In the genomic region with DNA sequence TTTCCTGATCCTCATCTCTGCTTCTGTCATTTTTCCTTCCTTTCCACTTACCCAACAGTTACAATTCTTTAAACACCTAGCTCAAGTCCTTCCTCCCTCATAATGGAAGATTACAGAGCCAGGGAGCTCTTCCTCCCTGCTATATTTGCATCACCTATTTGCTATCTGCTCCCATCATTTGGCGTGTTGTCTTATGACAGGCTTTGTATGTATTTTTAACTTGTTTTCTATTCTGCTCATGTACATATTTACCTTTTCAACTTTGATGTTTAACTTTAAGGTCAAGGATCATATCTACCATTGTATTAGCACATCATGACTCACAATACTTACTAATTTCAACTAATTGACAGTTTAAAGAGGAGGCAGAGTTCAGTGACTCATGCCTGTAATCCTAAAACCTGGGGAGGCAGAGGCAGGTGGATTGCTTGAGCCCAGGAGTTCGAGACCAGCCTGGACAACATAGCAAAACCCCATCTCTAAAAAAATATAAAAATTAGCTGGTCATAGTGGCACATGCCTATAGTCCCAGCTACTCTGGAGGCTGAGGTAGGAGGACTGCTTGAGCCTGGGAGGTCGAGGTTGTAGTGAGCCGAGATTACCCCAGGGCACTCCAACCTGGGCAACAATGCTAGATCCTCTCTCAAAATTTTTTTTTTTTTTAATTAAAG, we compare ENCODE assay signal across 18 cellular contexts.
DNase-seq lines count a peak whose midpoint lies in the region; ATAC-seq, FAIRE-seq and TF ChIP-seq lines count a peak whose summit lies in the region.
"Had no signal": no experiment of that assay in that cellular context is flagged by ENCODE, and none has a peak within 500 bp of the region (broad histone marks: within the 10 kb centered on the region; RNA-seq: fewer than 3 reads in every experiment).

No MANE protein-coding gene starts in this region.

- WGBS in small intestine, 3 donors = 64 to 72% (median 64%) methylated on average over 4 of the region's 4 CpGs

- H3K4me1 ChIP-seq in endothelial cell of umbilical vein (ENCODE audit: control insufficient read depth, extremely low read depth, insufficient read depth, low read length) (peaks cover 3% of the 10 kb centered on the region), small intestine (ENCODE audit: control insufficient read depth in 2 of 2, insufficient read depth in 1 of 2, low read depth in 1 of 2, low read length in 1 of 2) (peaks cover 0 to 2% of the 10 kb centered on the region in 2 donors)
- H3K4me1 ChIP-seq: body of pancreas had no signal

- DNase-seq in NOMO-1 treated with DMSO at 0.1 percent for 48 hours (lab: John Stamatoyannopoulos, UW; ENCODE audit: unreplicated experiment) = peak; percentile 3
- no peak for DNase-seq in NOMO-1 (lab: John Stamatoyannopoulos, UW; ENCODE audit: unreplicated experiment in 2 of 2)
- peak; percentile 14 for DNase-seq in NCI-H748 (lab: John Stamatoyannopoulos, UW; ENCODE audit: unreplicated experiment)
- peak; percentile 48 for DNase-seq in endothelial cell of umbilical vein (ENCODE audit: low read depth, low spot score)
- peak; percentile 77 for DNase-seq in small intestine
- no peak for DNase-seq in central memory CD4-positive, alpha-beta T cell
- no peak for DNase-seq in HTR-8/SVneo (ENCODE audit: insufficient read length, low spot score)
- DNase-seq: activated naive CD8-positive, alpha-beta T cell treated with anti-CD3 and anti-CD28 coated beads for 36 hours; activated T-cell treated with anti-CD3 and anti-CD28 coated beads, Interleukin-2, amount 50 U/mL, for 72 hours; body of pancreas; DMS79; dorsolateral prefrontal cortex; islet precursor cell; NCI-H82; RPMI8226; SW 1271; transverse colon had no signal

- ATAC-seq in HG03280 (IDR thresholded peaks at IDR 0.05; ENCODE audit: unreplicated experiment) = no peak
- ATAC-seq: activated T-cell treated with anti-CD3 and anti-CD28 coated beads, Interleukin-2, amount 50 U/mL, for 72 hours; body of pancreas had no signal

- no peaks in the 10 kb centered on the region for H3K27me3 ChIP-seq in endothelial cell of umbilical vein (ENCODE audit: control insufficient read depth in 2 of 2, insufficient read depth in 2 of 2, low read length in 2 of 2)
- no peaks in the 10 kb centered on the region for H3K27me3 ChIP-seq in small intestine (ENCODE audit: control insufficient read depth in 2 of 2, insufficient read depth in 2 of 2, low read length in 2 of 2)
- H3K27me3 ChIP-seq: body of pancreas, dorsolateral prefrontal cortex, transverse colon had no signal

- H3K79me2 ChIP-seq in endothelial cell of umbilical vein (ENCODE audit: control insufficient read depth, insufficient read depth, low read length) = no peaks in the 10 kb centered on the region

- TF ChIP-seq CTCF in endothelial cell of umbilical vein (IDR thresholded peaks at IDR 0.05; ENCODE audit: extremely low read depth in 1 of 2, insufficient read depth in 1 of 2, low read depth in 1 of 2, low read length in 2 of 2) = no peak

- H4K20me1 ChIP-seq in endothelial cell of umbilical vein (replicated peaks; ENCODE audit: control insufficient read depth, extremely low read depth, insufficient read depth, low read length) = no peaks in the 10 kb centered on the region

- H3K27ac ChIP-seq in endothelial cell of umbilical vein (ENCODE audit: insufficient read depth, low read depth, low read length) = no peak overlapping the region
- peak overlapping the region in 1 of 2 donors; percentile 16 for H3K27ac ChIP-seq in small intestine (ENCODE audit: low read depth in 1 of 2, low read length in 1 of 2)
- H3K27ac ChIP-seq: body of pancreas, dorsolateral prefrontal cortex, transverse colon had no signal

- no TSS peak for BruUV-seq in endothelial cell of umbilical vein (replicated peaks; lab: Mats Ljungman, UMichigan)

- H3K36me3 ChIP-seq in endothelial cell of umbilical vein (ENCODE audit: control insufficient read depth in 2 of 2, extremely low read depth in 1 of 2, insufficient read depth in 2 of 2, low read length in 2 of 2) = no peaks in the 10 kb centered on the region
- no peaks in the 10 kb centered on the region for H3K36me3 ChIP-seq in small intestine (ENCODE audit: control insufficient read depth in 2 of 2, insufficient read depth in 2 of 2, low read length in 2 of 2)
- H3K36me3 ChIP-seq: transverse colon had no signal

- H2AFZ ChIP-seq in endothelial cell of umbilical vein (ENCODE audit: low read depth, low read length) = no peak overlapping the region

- no peak overlapping the region for H3K9ac ChIP-seq in endothelial cell of umbilical vein (replicated peaks; ENCODE audit: extremely low read depth, insufficient read depth, low read length)

- POLR2A ChIA-PET in endothelial cell of umbilical vein (lab: Charles Lee) = no interaction called here

- H3K9me1 ChIP-seq in endothelial cell of umbilical vein (replicated peaks; ENCODE audit: control insufficient read depth, extremely low read depth, insufficient read depth, low read length) = no peaks in the 10 kb centered on the region

- intact Hi-C loops in endothelial cell of umbilical vein (cut with micrococcal nuclease) = no loop called here

- H3K4me2 ChIP-seq in endothelial cell of umbilical vein (ENCODE audit: insufficient read depth, low read length) = no peak overlapping the region

- no peaks in the 10 kb centered on the region for H3K9me3 ChIP-seq in endothelial cell of umbilical vein (replicated peaks; ENCODE audit: control insufficient read depth, insufficient read depth, low read length)
- H3K9me3 ChIP-seq in small intestine (ENCODE audit: control insufficient read depth, low read depth) = no peaks in the 10 kb centered on the region
- H3K9me3 ChIP-seq: body of pancreas, transverse colon had no signal

- CTCF ChIA-PET in endothelial cell of umbilical vein (lab: Charles Lee) = interaction anchor here (0.6 to 0.7 kb wide), 2 partner anchors 14 to 31 kb away, joined by 3 read pairs; no protein-coding TSS in a partner anchor

- no peak overlapping the region for H3K4me3 ChIP-seq in endothelial cell of umbilical vein (replicated peaks in 1 of 3; ENCODE audit: insufficient read depth in 1 of 3, low read depth in 1 of 3, low read length in 3 of 3)
- H3K4me3 ChIP-seq in small intestine (ENCODE audit: low read depth in 1 of 2, low read length in 2 of 2) = no peak overlapping the region
- H3K4me3 ChIP-seq: body of pancreas, dorsolateral prefrontal cortex, transverse colon had no signal

- no peak for TF ChIP-seq POLR2A in endothelial cell of umbilical vein (IDR thresholded peaks at IDR 0.05; ENCODE audit: low read depth, low read length)

- dilution Hi-C loops in endothelial cell of umbilical vein (cut with MboI; ENCODE audit: extremely low pct_ligation_motif_present, low sequenced_read_pairs) = no loop called here

- FAIRE-seq in endothelial cell of umbilical vein (lab: Jason Lieb, UNC) = peak; percentile 28
- FAIRE-seq in small intestine (lab: Jason Lieb, UNC) = peak; percentile 65
- no peak for FAIRE-seq in HTR-8/SVneo (lab: Jason Lieb, UNC)

TF ChIP-seq in endothelial cell of umbilical vein, 7 proteins besides CTCF, POLR2A, EP300 and RAD21:
- TF ChIP-seq EZH2 (IDR thresholded peaks at IDR 0.05; ENCODE audit: borderline replicate concordance, low read depth, low read length, severe bottlenecking) = no peak
- TF ChIP-seq JUN (IDR thresholded peaks at IDR 0.05; ENCODE audit: borderline replicate concordance, insufficient read depth, insufficient read length, low read depth) = peak; percentile 65
- peak; percentile 33 for TF ChIP-seq FOS (IDR thresholded peaks at IDR 0.05; ENCODE audit: borderline replicate concordance, insufficient read depth, low read length)

Comparison
In these comparisons a context has a peak if more than half of its experiments do, and no peak if none do; other contexts are left out.
1. DNase-seq: peak in NOMO-1 treated with DMSO at 0.1 percent for 48 hours (single experiment), NCI-H748 (single experiment), endothelial cell of umbilical vein (single experiment) and small intestine (single experiment); none in NOMO-1 (0 of 2), central memory CD4-positive, alpha-beta T cell (single experiment) and HTR-8/SVneo (single experiment).